22 cellular contexts compared by ENCODE assay signal in the genomic region with DNA sequence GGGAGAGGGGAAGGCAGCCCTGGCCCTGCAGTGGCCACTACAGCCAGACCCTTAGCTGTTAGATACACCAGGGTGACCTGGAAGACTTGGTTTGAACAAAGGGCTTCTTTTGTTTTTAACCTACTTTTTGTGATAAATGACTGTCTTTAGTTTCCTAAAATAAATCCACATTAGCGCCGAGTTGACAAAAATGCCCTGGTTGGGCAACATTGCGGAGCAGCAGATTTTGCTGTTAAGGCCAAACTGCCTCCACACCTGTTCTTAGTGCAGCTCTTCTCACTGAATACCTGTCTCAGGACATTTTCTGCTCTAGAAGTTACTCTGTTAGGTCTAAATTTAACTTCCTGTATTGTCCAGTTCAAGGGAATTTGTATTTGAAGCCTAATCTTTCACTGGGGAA.
"Had no signal": no experiment of that assay in that cellular context is flagged by ENCODE, and none has a peak within 500 bp of the region (broad histone marks: within the 10 kb centered on the region; RNA-seq: fewer than 3 reads in every experiment).

No MANE protein-coding gene starts in this region.

- H3K36me3 Mint-ChIP-seq: activated naive CD8-positive, alpha-beta T cell treated with anti-CD3 and anti-CD28 coated beads, Interleukin-2, amount 10 ng/mL, durations not matched to agents 7 days and 5 days; WTC11 had no signal

- H3K9me3 Mint-ChIP-seq: activated naive CD8-positive, alpha-beta T cell treated with anti-CD3 and anti-CD28 coated beads, Interleukin-2, amount 10 ng/mL, durations not matched to agents 7 days and 5 days; T-helper 1 cell treated with Interleukin-12 subunit alpha and Interleukin-12 subunit beta and Interleukin-4 antibody, amounts not matched to agents 30 μg/mL and 1 μg/mL, for 36 hours had no signal

- FAIRE-seq: bronchial epithelial cell, RCC 7860 had no signal

- ATAC-seq: activated CD8-positive, alpha-beta T cell treated with anti-CD3 and anti-CD28 coated beads, Interleukin-2, amount 10 ng/mL, durations not matched to agents 7 days and 5 days; body of pancreas; PC-3; WTC11 had no signal

- DNase-seq: activated CD4-positive, alpha-beta T cell treated with anti-CD3 and anti-CD28 coated beads for 48 hours; activated CD4-positive, alpha-beta T cell treated with anti-CD3 and anti-CD28 coated beads, Interleukin-2, amount 50 U/mL, for 4 hours; activated CD4-positive, CD25-positive, alpha-beta regulatory T cell treated with anti-CD3 and anti-CD28 coated beads, Interleukin-2, amount 50 U/mL, for 72 hours; activated CD8-positive, alpha-beta memory T cell treated with anti-CD3 and anti-CD28 coated beads, Interleukin-2, amount 50 U/mL, for 48 hours; activated CD8-positive, alpha-beta T cell treated with anti-CD3 and anti-CD28 coated beads, Interleukin-2, amount 10 ng/mL, durations not matched to agents 7 days and 5 days; activated naive CD4-positive, alpha-beta T cell treated with anti-CD3 and anti-CD28 coated beads, Interleukin-2, amount 50 U/mL, for 16 hours; activated naive CD8-positive, alpha-beta T cell treated with anti-CD3 and anti-CD28 coated beads, Interleukin-2, amount 10 ng/mL, durations not matched to agents 7 days and 5 days; activated T-cell treated with anti-CD3 and anti-CD28 coated beads, Interleukin-2, amount 50 U/mL, for 1 hour; aorta; body of pancreas; NCI-H1092; NCI-H1417; NCI-H1694; NCI-H2029 treated with DMSO at 0.1 percent for 48 hours; NCI-H510A treated with DMSO at 0.1 percent for 48 hours; PC-3; SHP77 treated with DMSO at 0.1 percent for 48 hours had no signal

- H3K9me3 ChIP-seq: body of pancreas had no signal

- H3K27me3 ChIP-seq: body of pancreas had no signal

- H3K27ac Mint-ChIP-seq: activated CD8-positive, alpha-beta T cell treated with anti-CD3 and anti-CD28 coated beads, Interleukin-2, amount 10 ng/mL, durations not matched to agents 7 days and 5 days; activated naive CD8-positive, alpha-beta T cell treated with anti-CD3 and anti-CD28 coated beads, Interleukin-2, amount 10 ng/mL, durations not matched to agents 7 days and 5 days; T-helper 1 cell treated with Interleukin-12 subunit alpha and Interleukin-12 subunit beta and Interleukin-4 antibody, amounts not matched to agents 30 μg/mL and 1 μg/mL, for 36 hours; WTC11 had no signal

- H3K4me3 ChIP-seq: body of pancreas had no signal

- H3K4me3 Mint-ChIP-seq: activated CD8-positive, alpha-beta T cell treated with anti-CD3 and anti-CD28 coated beads, Interleukin-2, amount 10 ng/mL, durations not matched to agents 7 days and 5 days; activated naive CD8-positive, alpha-beta T cell treated with anti-CD3 and anti-CD28 coated beads, Interleukin-2, amount 10 ng/mL, durations not matched to agents 7 days and 5 days; T-helper 1 cell treated with Interleukin-12 subunit alpha and Interleukin-12 subunit beta and Interleukin-4 antibody, amounts not matched to agents 30 μg/mL and 1 μg/mL, for 36 hours; WTC11 had no signal

- H3K27ac ChIP-seq: body of pancreas, KMS-11 had no signal

- H3K4me1 Mint-ChIP-seq: activated naive CD8-positive, alpha-beta T cell treated with anti-CD3 and anti-CD28 coated beads, Interleukin-2, amount 10 ng/mL, durations not matched to agents 7 days and 5 days had no signal

- H3K9ac ChIP-seq: KMS-11 had no signal
